Comparison of ENCODE assay signal across 1 cellular context in genomic region chr1:169576241-169576933, GRCh38.
TF ChIP-seq lines count a peak whose summit lies in the region.

No MANE protein-coding gene starts in this region.

TF ChIP-seq in HepG2, 621 proteins besides CTCF, POLR2A, EP300 and RAD21 (continued from another document and continues in another):
- TF ChIP-seq KIAA2018 (CRISPR knock-in tag; IDR thresholded peaks at IDR 0.05; ENCODE audit: borderline replicate concordance) = no peak
- 0 out of 2 replicates have a peak, but pooled peaks have one; percentile 26 for TF ChIP-seq ZNF503 (CRISPR knock-in tag; IDR thresholded peaks at IDR 0.05)
- no peak for TF ChIP-seq NFIB (CRISPR knock-in tag; IDR thresholded peaks at IDR 0.05; ENCODE audit: borderline replicate concordance)
- TF ChIP-seq ZNF441 (CRISPR knock-in tag; IDR thresholded peaks at IDR 0.05; ENCODE audit: borderline replicate concordance) = no peak
- no peak for TF ChIP-seq ZNF646 (CRISPR knock-in tag; IDR thresholded peaks at IDR 0.05)
- TF ChIP-seq POLR2AphosphoS5 (IDR thresholded peaks at IDR 0.05; ENCODE audit: low read depth, low read length) = no peak
- no peak for TF ChIP-seq ZNF709 (CRISPR knock-in tag; IDR thresholded peaks at IDR 0.05)
- TF ChIP-seq ZSCAN30 (CRISPR knock-in tag; IDR thresholded peaks at IDR 0.05) = 0 out of 2 replicates have a peak, but pooled peaks have one; percentile 35
- TF ChIP-seq MLX (CRISPR knock-in tag; IDR thresholded peaks at IDR 0.05) = no peak
- no peak for TF ChIP-seq NCOA1 (CRISPR knock-in tag; IDR thresholded peaks at IDR 0.05)
- TF ChIP-seq FOXA3 (CRISPR knock-in tag; IDR thresholded peaks at IDR 0.05) = peak; percentile 67
- peak; percentile 22; the same call in 1 of the 2 replicates for TF ChIP-seq HNF1B (CRISPR knock-in tag; IDR thresholded peaks at IDR 0.05)
- no peak for TF ChIP-seq THAP7 (CRISPR knock-in tag; IDR thresholded peaks at IDR 0.05)
- no peak for TF ChIP-seq ZNF75D (CRISPR knock-in tag; IDR thresholded peaks at IDR 0.05; ENCODE audit: borderline replicate concordance)
- peak; percentile 70 for TF ChIP-seq HDAC1 (CRISPR knock-in tag; IDR thresholded peaks at IDR 0.05)
- TF ChIP-seq IKZF5 (CRISPR knock-in tag; IDR thresholded peaks at IDR 0.05) = 0 out of 2 replicates have a peak, but pooled peaks have one; percentile 23
- no peak for TF ChIP-seq SETDB1 (CRISPR knock-in tag; IDR thresholded peaks at IDR 0.05; ENCODE audit: borderline replicate concordance)
- TF ChIP-seq ZNF317 (CRISPR knock-in tag; IDR thresholded peaks at IDR 0.05) = no peak
- TF ChIP-seq ZZZ3 (CRISPR knock-in tag; IDR thresholded peaks at IDR 0.05; ENCODE audit: borderline replicate concordance) = no peak
- TF ChIP-seq, protein P1, sequence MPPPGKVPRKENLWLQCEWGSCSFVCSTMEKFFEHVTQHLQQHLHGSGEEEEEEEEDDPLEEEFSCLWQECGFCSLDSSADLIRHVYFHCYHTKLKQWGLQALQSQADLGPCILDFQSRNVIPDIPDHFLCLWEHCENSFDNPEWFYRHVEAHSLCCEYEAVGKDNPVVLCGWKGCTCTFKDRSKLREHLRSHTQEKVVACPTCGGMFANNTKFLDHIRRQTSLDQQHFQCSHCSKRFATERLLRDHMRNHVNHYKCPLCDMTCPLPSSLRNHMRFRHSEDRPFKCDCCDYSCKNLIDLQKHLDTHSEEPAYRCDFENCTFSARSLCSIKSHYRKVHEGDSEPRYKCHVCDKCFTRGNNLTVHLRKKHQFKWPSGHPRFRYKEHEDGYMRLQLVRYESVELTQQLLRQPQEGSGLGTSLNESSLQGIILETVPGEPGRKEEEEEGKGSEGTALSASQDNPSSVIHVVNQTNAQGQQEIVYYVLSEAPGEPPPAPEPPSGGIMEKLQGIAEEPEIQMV (CRISPR knock-in tag; IDR thresholded peaks at IDR 0.05; ENCODE audit: low read depth) = no peak
- 0 out of 2 replicates have a peak, but pooled peaks have one; percentile 41 for TF ChIP-seq PITX1 (CRISPR knock-in tag; IDR thresholded peaks at IDR 0.05)
- TF ChIP-seq TCF12 (IDR thresholded peaks at IDR 0.05) = no peak
- TF ChIP-seq TCF12 (CRISPR knock-in tag; IDR thresholded peaks at IDR 0.05) = no peak
- no peak for TF ChIP-seq ZFX (CRISPR knock-in tag; IDR thresholded peaks at IDR 0.05; ENCODE audit: low read depth)
- TF ChIP-seq CBFB (CRISPR knock-in tag; IDR thresholded peaks at IDR 0.05) = no peak
- TF ChIP-seq ZNF33B (CRISPR knock-in tag; IDR thresholded peaks at IDR 0.05) = no peak
- no peak for TF ChIP-seq HOXD1 (CRISPR knock-in tag; IDR thresholded peaks at IDR 0.05)
- no peak for TF ChIP-seq ZFP1 (CRISPR knock-in tag; IDR thresholded peaks at IDR 0.05)
- no peak for TF ChIP-seq ZNF383 (CRISPR knock-in tag; IDR thresholded peaks at IDR 0.05; ENCODE audit: borderline replicate concordance)
- TF ChIP-seq, protein P2, sequence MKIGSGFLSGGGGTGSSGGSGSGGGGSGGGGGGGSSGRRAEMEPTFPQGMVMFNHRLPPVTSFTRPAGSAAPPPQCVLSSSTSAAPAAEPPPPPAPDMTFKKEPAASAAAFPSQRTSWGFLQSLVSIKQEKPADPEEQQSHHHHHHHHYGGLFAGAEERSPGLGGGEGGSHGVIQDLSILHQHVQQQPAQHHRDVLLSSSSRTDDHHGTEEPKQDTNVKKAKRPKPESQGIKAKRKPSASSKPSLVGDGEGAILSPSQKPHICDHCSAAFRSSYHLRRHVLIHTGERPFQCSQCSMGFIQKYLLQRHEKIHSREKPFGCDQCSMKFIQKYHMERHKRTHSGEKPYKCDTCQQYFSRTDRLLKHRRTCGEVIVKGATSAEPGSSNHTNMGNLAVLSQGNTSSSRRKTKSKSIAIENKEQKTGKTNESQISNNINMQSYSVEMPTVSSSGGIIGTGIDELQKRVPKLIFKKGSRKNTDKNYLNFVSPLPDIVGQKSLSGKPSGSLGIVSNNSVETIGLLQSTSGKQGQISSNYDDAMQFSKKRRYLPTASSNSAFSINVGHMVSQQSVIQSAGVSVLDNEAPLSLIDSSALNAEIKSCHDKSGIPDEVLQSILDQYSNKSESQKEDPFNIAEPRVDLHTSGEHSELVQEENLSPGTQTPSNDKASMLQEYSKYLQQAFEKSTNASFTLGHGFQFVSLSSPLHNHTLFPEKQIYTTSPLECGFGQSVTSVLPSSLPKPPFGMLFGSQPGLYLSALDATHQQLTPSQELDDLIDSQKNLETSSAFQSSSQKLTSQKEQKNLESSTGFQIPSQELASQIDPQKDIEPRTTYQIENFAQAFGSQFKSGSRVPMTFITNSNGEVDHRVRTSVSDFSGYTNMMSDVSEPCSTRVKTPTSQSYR (CRISPR knock-in tag; IDR thresholded peaks at IDR 0.05; ENCODE audit: borderline replicate concordance) = no peak
